In genomic region chr2:95315801-95316411, GRCh38 we compare ENCODE assay signal across 1 cellular context.
TF ChIP-seq lines count a peak whose summit lies in the region.

No MANE protein-coding gene starts in this region.

TF ChIP-seq in SK-N-SH treated with all-trans-retinoic acid at 6 μM for 48 hours, 23 proteins besides CTCF, POLR2A, EP300 and RAD21 (continued from another document):
- no peak for TF ChIP-seq POU6F1 (CRISPR knock-in tag; IDR thresholded peaks at IDR 0.05; ENCODE audit: borderline replicate concordance, low read depth)
